Comparison of ENCODE assay signal across 21 cellular contexts in genomic region chr18:11077548-11078187, GRCh38.
"Had no signal": no experiment of that assay in that cellular context is flagged by ENCODE, and none has a peak within 500 bp of the region (broad histone marks: within the 10 kb centered on the region; RNA-seq: fewer than 3 reads in every experiment).

No MANE protein-coding gene starts in this region.

- H3K36me3 Mint-ChIP-seq: naive thymus-derived CD4-positive, alpha-beta T cell; stimulated activated naive B cell treated with anti-CD40 and anti-IgM and Interleukin-4, amounts not matched to agents 10 μg/mL and 1 μg/mL and 100 μg/mL, for 72 hours had no signal

- DNase-seq: effector CD4-positive, alpha-beta T cell; endodermal cell; erythroblast; foreskin melanocyte; head of caudate nucleus; hippocampal formation; left colon; left ventricle myocardium superior; mesendoderm; naive thymus-derived CD4-positive, alpha-beta T cell; sigmoid colon; stimulated activated CD4-positive, alpha-beta T cell treated with anti-CD3 and anti-CD28 coated beads, Interleukin-2, amount 100 ng/mL, for 24 hours; stimulated activated CD4-positive, alpha-beta T cell treated with anti-CD3 and anti-CD28 coated beads, Interleukin-4, amount 100 ng/mL, for 4 hours; stimulated activated naive B cell treated with anti-CD40 and anti-IgM and Interleukin-4, amounts not matched to agents 10 μg/mL and 1 μg/mL and 100 μg/mL, for 72 hours; stomach; substantia nigra; trophoblast cell had no signal

- H3K27ac Mint-ChIP-seq: endodermal cell; naive thymus-derived CD4-positive, alpha-beta T cell; stimulated activated naive B cell treated with anti-CD40 and anti-IgM and Interleukin-4, amounts not matched to agents 10 μg/mL and 1 μg/mL and 100 μg/mL, for 72 hours had no signal

- H3K4me3 Mint-ChIP-seq: endodermal cell; naive thymus-derived CD4-positive, alpha-beta T cell; stimulated activated naive B cell treated with anti-CD40 and anti-IgM and Interleukin-4, amounts not matched to agents 10 μg/mL and 1 μg/mL and 100 μg/mL, for 72 hours had no signal

- H3K27me3 ChIP-seq: right atrium auricular region, sigmoid colon, stomach had no signal

- H3K4me1 ChIP-seq: right atrium auricular region, sigmoid colon, stomach had no signal

- H3K4me1 Mint-ChIP-seq: naive thymus-derived CD4-positive, alpha-beta T cell; stimulated activated naive B cell treated with anti-CD40 and anti-IgM and Interleukin-4, amounts not matched to agents 10 μg/mL and 1 μg/mL and 100 μg/mL, for 72 hours had no signal

- H3K9me3 ChIP-seq: right atrium auricular region, sigmoid colon, stomach had no signal

- ATAC-seq: left colon; left ventricle myocardium superior; naive thymus-derived CD4-positive, alpha-beta T cell; stimulated activated naive B cell treated with anti-CD40 and anti-IgM and Interleukin-4, amounts not matched to agents 10 μg/mL and 1 μg/mL and 100 μg/mL, for 72 hours had no signal

- H3K9me3 Mint-ChIP-seq: endodermal cell; stimulated activated naive B cell treated with anti-CD40 and anti-IgM and Interleukin-4, amounts not matched to agents 10 μg/mL and 1 μg/mL and 100 μg/mL, for 72 hours had no signal

- H3K4me3 ChIP-seq: coronary artery, lung, right atrium auricular region, sigmoid colon, skin epidermis, stomach had no signal

- H3K36me3 ChIP-seq: right atrium auricular region, sigmoid colon, stomach had no signal

- H3K27ac ChIP-seq: coronary artery, right atrium auricular region, sigmoid colon, skin epidermis, stomach had no signal

- H3K27me3 Mint-ChIP-seq: stimulated activated naive B cell treated with anti-CD40 and anti-IgM and Interleukin-4, amounts not matched to agents 10 μg/mL and 1 μg/mL and 100 μg/mL, for 72 hours had no signal
